Comparison of ENCODE assay signal across 15 cellular contexts in the genomic region with DNA sequence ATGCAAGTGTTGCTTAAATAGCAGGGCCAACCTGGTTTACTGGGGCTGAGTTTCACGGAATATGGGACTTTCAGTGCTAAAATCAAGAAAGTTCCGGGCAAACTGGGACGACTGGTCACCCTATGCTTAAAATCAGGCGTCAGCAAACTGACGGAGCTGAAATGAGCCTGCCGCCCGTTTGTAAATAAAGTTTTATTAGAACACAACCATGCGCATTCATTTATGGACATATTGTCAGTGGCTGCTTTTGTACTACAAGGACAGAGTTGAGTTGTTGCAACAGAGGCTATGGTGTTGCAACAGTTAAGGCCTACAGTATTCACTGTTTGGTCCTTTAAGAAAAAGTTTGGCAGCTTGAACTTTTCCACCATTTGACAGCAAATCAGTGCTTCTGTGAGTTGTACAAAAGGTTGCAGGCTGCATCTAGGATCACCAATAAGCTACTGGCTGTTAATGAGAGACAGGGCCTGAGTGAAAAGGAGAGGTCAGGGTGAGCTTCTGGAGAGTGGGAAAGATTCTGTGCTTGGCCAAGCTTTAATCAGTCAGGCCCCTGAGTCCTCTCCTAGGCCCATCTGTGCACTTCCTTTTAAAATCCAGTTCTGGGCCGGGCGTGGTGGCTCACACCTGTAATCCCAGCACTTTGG. TPM values are rescaled to one million over a fixed set of nuclear protein-coding genes. Genes with fewer than 3 reads are reported as not detected.
DNase-seq lines count a peak whose midpoint lies in the region; TF ChIP-seq lines count a peak whose summit lies in the region.
"Had no signal": no experiment of that assay in that cellular context is flagged by ENCODE, and none has a peak within 500 bp of the region (broad histone marks: within the 10 kb centered on the region; RNA-seq: fewer than 3 reads in every experiment).

No MANE protein-coding gene starts in this region.

- H3K36me3 ChIP-seq in CD8-positive, alpha-beta memory T cell (ENCODE audit: insufficient read depth, low read length), result peaks cover 43% of the 10 kb centered on the region
- H3K36me3 ChIP-seq in MM.1S (replicated peaks; ENCODE audit: insufficient read depth, low read length) (peaks cover 10% of the 10 kb centered on the region; the same call in 1 of the 2 replicates), neuronal stem cell (replicated peaks in 1 of 2; ENCODE audit: control insufficient read depth in 2 of 2, insufficient read depth in 2 of 2, low read length in 2 of 2) (no peaks in the 10 kb centered on the region), stomach (peaks cover 0 to 17% (median 7%) of the 10 kb centered on the region in 4 donors)
- H3K36me3 ChIP-seq: transverse colon had no signal

- H3K4me3 ChIP-seq in CD8-positive, alpha-beta memory T cell (ENCODE audit: low read length), result no peak overlapping the region
- H3K4me3 ChIP-seq in MM.1S (ENCODE audit: low read length) (no peak overlapping the region), choroid plexus epithelial cell (ENCODE audit: low read depth, low read length) (no peak overlapping the region), neuronal stem cell (ENCODE audit: low read length in 2 of 2) (no peak overlapping the region), stomach (no peak overlapping the region)
- H3K4me3 ChIP-seq: transverse colon had no signal

- peaks cover 0 to 5% (median 0%) of the 10 kb centered on the region in 5 donors for H3K9me3 Mint-ChIP-seq in CD8-positive, alpha-beta memory T cell

- no peaks in the 10 kb centered on the region for H3K27me3 ChIP-seq in CD8-positive, alpha-beta memory T cell (ENCODE audit: insufficient read depth, low read length, poor library complexity, severe bottlenecking)
- no peaks in the 10 kb centered on the region for H3K27me3 ChIP-seq in MM.1S (replicated peaks; ENCODE audit: insufficient read depth, low read length)
- H3K27me3 ChIP-seq in neuronal stem cell (ENCODE audit: control insufficient read depth in 3 of 3, insufficient read depth in 3 of 3, low read depth in 1 of 3, low read length in 3 of 3), result no peaks in the 10 kb centered on the region
- no peaks in the 10 kb centered on the region for H3K27me3 ChIP-seq in stomach
- H3K27me3 ChIP-seq: transverse colon had no signal

- no peak overlapping the region for H3K23ac ChIP-seq in neuronal stem cell (ENCODE audit: low read depth, low read length, poor library complexity)

- H2BK5ac ChIP-seq in neuronal stem cell (ENCODE audit: low read length), result no peak overlapping the region

- H4K20me1 ChIP-seq in MM.1S (ENCODE audit: insufficient read depth, low read length), result peaks cover 4% of the 10 kb centered on the region; the same call in 1 of the 2 replicates

- no peaks in the 10 kb centered on the region for H3K79me1 ChIP-seq in neuronal stem cell (ENCODE audit: low read depth, low read length)

- H2AFZ ChIP-seq in MM.1S (ENCODE audit: low read length) (no peak overlapping the region), neuronal stem cell (ENCODE audit: low read length) (peak overlapping the region; percentile 45)

- no CpG with 5 or more reads among the region's 10 CpGs for WGBS in neuronal stem cell (ENCODE audit: extremely low coverage in 2 of 2, insufficient read length in 2 of 2, insufficient replicate concordance in 1 of 2), 2 donors
- WGBS in stomach, 5 donors, result 89 to 93% (median 90%) methylated on average over 10 of the region's 10 CpGs

- H2BK15ac ChIP-seq in neuronal stem cell (ENCODE audit: low read length), result no peak overlapping the region

- POLR2A ChIA-PET in CD8-positive, alpha-beta memory T cell (lab: Charles Lee), result interaction anchor here (0.6 to 5.7 kb wide), 2 partner anchors 12 to 24 kb away, joined by 13 to 79 read pairs; partner anchors contain the start of gene SELPLG

- peaks cover 67% of the 10 kb centered on the region for H3K79me2 ChIP-seq in MM.1S (ENCODE audit: low read length)

- H4K8ac ChIP-seq in neuronal stem cell (ENCODE audit: low read depth, low read length), result no peak overlapping the region

- H3F3A ChIP-seq in MM.1S (ENCODE audit: insufficient read depth, low read length), result peaks cover 60% of the 10 kb centered on the region

- H2BK12ac ChIP-seq in neuronal stem cell (ENCODE audit: low read length), result no peak overlapping the region

- H3K9me2 ChIP-seq in MM.1S (replicated peaks; ENCODE audit: insufficient read depth, low read length), result no peaks in the 10 kb centered on the region

- H3K4ac ChIP-seq in neuronal stem cell (ENCODE audit: low read length), result no peak overlapping the region

- no peak for TF ChIP-seq EP300 in stomach (IDR thresholded peaks at IDR 0.05)

- H3K4me3 Mint-ChIP-seq in CD8-positive, alpha-beta memory T cell, result peak overlapping the region in 3 of 7 donors; percentile 4 to 25 (median 5)

- no peak overlapping the region for H4K91ac ChIP-seq in neuronal stem cell (ENCODE audit: low read depth, low read length, poor library complexity)

- TF ChIP-seq CTCF in MM.1S (IDR thresholded peaks at IDR 0.05; ENCODE audit: low read length), result no peak
- no peak for TF ChIP-seq CTCF in choroid plexus epithelial cell (conservative IDR thresholded peaks at IDR 0.05; ENCODE audit: low read depth, low read length)
- TF ChIP-seq CTCF in stomach (IDR thresholded peaks at IDR 0.05), result no peak

- peaks cover 70 to 94% (median 76%) of the 10 kb centered on the region in 3 donors for H3K4me1 Mint-ChIP-seq in CD8-positive, alpha-beta memory T cell

- H3K9me3 ChIP-seq in CD8-positive, alpha-beta memory T cell (ENCODE audit: low read length), result peaks cover 7% of the 10 kb centered on the region
- no peaks in the 10 kb centered on the region for H3K9me3 ChIP-seq in MM.1S (replicated peaks; ENCODE audit: insufficient read depth, low read length)
- peaks cover 0 to 4% of the 10 kb centered on the region in 2 donors for H3K9me3 ChIP-seq in neuronal stem cell (replicated peaks in 1 of 2; ENCODE audit: control insufficient read depth in 2 of 2, insufficient read depth in 1 of 2, low read depth in 1 of 2, low read length in 2 of 2)
- H3K9me3 ChIP-seq in stomach, result no peaks in the 10 kb centered on the region
- H3K9me3 ChIP-seq: transverse colon had no signal

- H3K4me2 ChIP-seq in MM.1S (ENCODE audit: low read depth, low read length) (no peak overlapping the region), neuronal stem cell (ENCODE audit: insufficient read depth, low read length, poor library complexity, severe bottlenecking) (no peak overlapping the region)

- peak overlapping the region; percentile 23 to 98 (median 88) for H3K27ac Mint-ChIP-seq in CD8-positive, alpha-beta memory T cell

- peaks cover 18 to 67% (median 24%) of the 10 kb centered on the region in 3 donors for H3K36me3 Mint-ChIP-seq in CD8-positive, alpha-beta memory T cell

- H3K9ac ChIP-seq in MM.1S (ENCODE audit: low read length) (no peak overlapping the region), neuronal stem cell (ENCODE audit: low read depth, low read length, poor library complexity) (no peak overlapping the region)

- H3K18ac ChIP-seq in neuronal stem cell (ENCODE audit: low read length), result no peak overlapping the region

- H2AK5ac ChIP-seq in neuronal stem cell (ENCODE audit: low read depth, low read length), result no peak overlapping the region

- no peak overlapping the region for H2BK120ac ChIP-seq in neuronal stem cell (ENCODE audit: low read depth, low read length)

- peaks cover 68% of the 10 kb centered on the region for H3K4me1 ChIP-seq in CD8-positive, alpha-beta memory T cell (ENCODE audit: insufficient read depth, low read length)
- H3K4me1 ChIP-seq in MM.1S (ENCODE audit: low read length), result peaks cover 64% of the 10 kb centered on the region
- H3K4me1 ChIP-seq in neuronal stem cell (ENCODE audit: control insufficient read depth in 2 of 2, insufficient read depth in 1 of 2, low read depth in 1 of 2, low read length in 2 of 2), result peaks cover 7 to 22% of the 10 kb centered on the region in 2 donors
- peaks cover 0 to 36% (median 15%) of the 10 kb centered on the region in 4 donors for H3K4me1 ChIP-seq in stomach

- no peak for DNase-seq in CD8-positive, alpha-beta memory T cell
- DNase-seq in MM.1S (no peak), choroid plexus epithelial cell (ENCODE audit: low read depth) (peak; percentile 91), neuronal stem cell (ENCODE audit: low spot score) (no peak), stomach (no peak), EL (no peak), hippocampal formation (lab: John Stamatoyannopoulos, UW) (no peak), NCI-H2029 (lab: John Stamatoyannopoulos, UW) (no peak)
- DNase-seq: activated CD8-positive, alpha-beta memory T cell treated with anti-CD3 and anti-CD28 coated beads, Interleukin-2, amount 50 U/mL, for 48 hours; aorta; left ventricle myocardium superior; NCI-H1105; stimulated activated CD4-positive, alpha-beta T cell treated with anti-CD3 and anti-CD28 coated beads, Interleukin-12 subunit alpha, Interleukin-12 subunit beta, amount 100 ng/mL, for 4 hours; transverse colon had no signal

- H3K27ac ChIP-seq in CD8-positive, alpha-beta memory T cell (ENCODE audit: low read depth, low read length), result no peak overlapping the region
- H3K27ac ChIP-seq in MM.1S (ENCODE audit: low read length) (peak overlapping the region; percentile 89; the same call in 1 of the 2 replicates), neuronal stem cell (replicated peaks; ENCODE audit: low read length) (no peak overlapping the region), stomach (no peak overlapping the region)
- H3K27ac ChIP-seq: transverse colon had no signal

- H3K14ac ChIP-seq in neuronal stem cell (ENCODE audit: low read length), result no peak overlapping the region

- intact Hi-C loops in stomach (cut with DNase I; ENCODE audit: low total_unique reads), result loop anchor here (5.0 kb wide), 1 partner anchor 53 kb away; no protein-coding TSS in a partner anchor

- no peaks in the 10 kb centered on the region for H3K27me3 Mint-ChIP-seq in CD8-positive, alpha-beta memory T cell

- no peak for TF ChIP-seq POLR2A in stomach (IDR thresholded peaks at IDR 0.05)

- CTCF ChIA-PET in CD8-positive, alpha-beta memory T cell (lab: Charles Lee), result interaction anchor here (1.3 to 11.4 kb wide), 5 partner anchors 14 to 182 kb away, joined by 4 to 330 read pairs (median 47); partner anchors contain the start of genes ISCU, SART3 and SELPLG

RNA-seq across cellular contexts. Expression of gene SELPLG, which starts 13.3 kb away (rescaled TPM):
- total RNA-seq in CD8-positive, alpha-beta memory T cell, result 10 to 100 TPM; 37.0 to 37.7 TPM
- 760 TPM for polyA plus RNA-seq in CD8-positive, alpha-beta memory T cell
- polyA plus RNA-seq in neuronal stem cell (2013, experiment 1 of 2), result 0.11 TPM
- 0.15 TPM for polyA plus RNA-seq in neuronal stem cell (2013, experiment 2 of 2)
- 1 to 10 TPM; 1.2 to 6.1 (median 2.4) TPM for total RNA-seq in stomach
- polyA plus RNA-seq in stomach, result 1 to 10 TPM; 1.7 to 4.1 (median 3.5) TPM
- total RNA-seq: NCI-H460 had no signal

RNA-seq across cellular contexts. Expression of gene TMEM119, which starts 22.5 kb away (rescaled TPM):
- not detected for total RNA-seq in CD8-positive, alpha-beta memory T cell
- 0.66 TPM for polyA plus RNA-seq in CD8-positive, alpha-beta memory T cell
- polyA plus RNA-seq in neuronal stem cell (2013, experiment 1 of 2), result 0.68 TPM
- polyA plus RNA-seq in neuronal stem cell (2013, experiment 2 of 2), result 0.73 TPM
- total RNA-seq in stomach, result 10 to 100 TPM in 2 of 5 donors, under 1 TPM in 2, not detected in 1; 0.45 to 16.2 (median 6.0) TPM
- polyA plus RNA-seq in stomach, result 10 to 100 TPM in 2 of 3 donors, 1 to 10 TPM in 1; 1.3 to 17.1 (median 14.8) TPM
- total RNA-seq: NCI-H460 had no signal

RNA-seq across cellular contexts. Expression of gene ISCU, which starts 58.0 kb away (rescaled TPM):
- 100 to 1,000 TPM; 113 to 116 TPM for total RNA-seq in CD8-positive, alpha-beta memory T cell
- 302 TPM for polyA plus RNA-seq in CD8-positive, alpha-beta memory T cell
- 94.0 TPM for polyA plus RNA-seq in neuronal stem cell (2013, experiment 1 of 2)
- 89.8 TPM for polyA plus RNA-seq in neuronal stem cell (2013, experiment 2 of 2)
- total RNA-seq in stomach, result 100 to 1,000 TPM in 3 of 5 donors, 10 to 100 TPM in 2; 83.3 to 251 (median 154) TPM
- polyA plus RNA-seq in stomach, result 100 to 1,000 TPM; 140 to 256 (median 177) TPM

RNA-seq across cellular contexts. Expression of gene SART3, which starts 59.4 kb away (rescaled TPM):
- 10 to 100 TPM; 82.4 to 82.7 TPM for total RNA-seq in CD8-positive, alpha-beta memory T cell
- 40.1 TPM for polyA plus RNA-seq in CD8-positive, alpha-beta memory T cell
- polyA plus RNA-seq in neuronal stem cell (2013, experiment 1 of 2), result 39.6 TPM
- polyA plus RNA-seq in neuronal stem cell (2013, experiment 2 of 2), result 37.7 TPM
- 100 to 1,000 TPM in 1 of 5 donors, 10 to 100 TPM in 4; 47.2 to 106 (median 56.2) TPM for total RNA-seq in stomach
- 10 to 100 TPM; 11.7 to 12.4 (median 12.0) TPM for polyA plus RNA-seq in stomach

Comparison
In these comparisons a context has a peak if more than half of its experiments do, and no peak if none do; other contexts are left out.
1. RNA of gene SELPLG, which starts 13.3 kb away (total RNA-seq): 37.0 to 37.7 TPM in CD8-positive, alpha-beta memory T cell; 1.2 to 6.1 TPM in stomach; every median in the first group is over 4 times any median in the second.